ENCODE assay signal across 1 cellular context in the genomic region with DNA sequence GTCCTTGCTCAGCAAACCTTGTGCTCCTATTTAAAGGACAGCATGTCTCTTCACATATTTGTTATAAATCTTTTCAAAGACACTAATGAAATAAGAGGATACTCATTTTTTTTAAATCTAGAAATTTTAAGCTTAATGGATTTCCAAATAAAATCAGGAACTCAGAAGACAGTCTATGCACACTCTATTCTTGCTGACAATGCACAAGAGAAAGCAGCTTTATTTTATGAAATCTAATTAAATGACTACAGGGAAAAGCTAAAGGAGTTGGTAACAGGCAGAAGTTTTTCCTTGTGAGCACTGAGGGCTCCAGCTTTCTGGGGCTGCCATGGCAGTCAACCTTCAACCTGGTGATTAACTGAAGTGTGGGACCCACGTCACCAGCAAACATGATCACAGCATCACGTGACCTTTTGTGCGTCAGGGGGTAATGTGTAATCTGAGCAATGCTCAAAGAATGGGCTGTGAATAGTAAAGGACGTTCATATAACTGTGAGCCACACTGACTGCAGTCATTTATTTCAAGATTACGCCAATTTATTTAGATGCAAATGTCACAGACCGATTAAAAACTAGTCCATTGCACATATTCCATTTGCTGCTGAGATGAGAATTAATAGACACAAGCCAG.
TF ChIP-seq lines count a peak whose summit lies in the region.

No MANE protein-coding gene starts in this region.

TF ChIP-seq in SK-N-SH treated with all-trans-retinoic acid at 6 μM for 48 hours, 23 proteins besides CTCF, POLR2A, EP300 and RAD21 (continued from another document):
- TF ChIP-seq, protein P1, sequence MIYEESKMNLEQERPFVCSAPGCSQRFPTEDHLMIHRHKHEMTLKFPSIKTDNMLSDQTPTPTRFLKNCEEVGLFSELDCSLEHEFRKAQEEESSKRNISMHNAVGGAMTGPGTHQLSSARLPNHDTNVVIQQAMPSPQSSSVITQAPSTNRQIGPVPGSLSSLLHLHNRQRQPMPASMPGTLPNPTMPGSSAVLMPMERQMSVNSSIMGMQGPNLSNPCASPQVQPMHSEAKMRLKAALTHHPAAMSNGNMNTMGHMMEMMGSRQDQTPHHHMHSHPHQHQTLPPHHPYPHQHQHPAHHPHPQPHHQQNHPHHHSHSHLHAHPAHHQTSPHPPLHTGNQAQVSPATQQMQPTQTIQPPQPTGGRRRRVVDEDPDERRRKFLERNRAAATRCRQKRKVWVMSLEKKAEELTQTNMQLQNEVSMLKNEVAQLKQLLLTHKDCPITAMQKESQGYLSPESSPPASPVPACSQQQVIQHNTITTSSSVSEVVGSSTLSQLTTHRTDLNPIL (CRISPR knock-in tag; IDR thresholded peaks at IDR 0.05; ENCODE audit: low read depth), result no peak
- TF ChIP-seq TOX (CRISPR knock-in tag; IDR thresholded peaks at IDR 0.05; ENCODE audit: borderline replicate concordance), result no peak
- TF ChIP-seq ZFP30 (CRISPR knock-in tag; IDR thresholded peaks at IDR 0.05), result no peak
